ENCODE assay signal across 14 cellular contexts in genomic region chr4:175770555-175770954, GRCh38. TPM values are rescaled to one million over a fixed set of nuclear protein-coding genes. Genes with fewer than 3 reads are reported as not detected.
DNase-seq lines count a peak whose midpoint lies in the region; FAIRE-seq and TF ChIP-seq lines count a peak whose summit lies in the region.
"Had no signal": no experiment of that assay in that cellular context is flagged by ENCODE, and none has a peak within 500 bp of the region (broad histone marks: within the 10 kb centered on the region; RNA-seq: fewer than 3 reads in every experiment).

No MANE protein-coding gene starts in this region.

- H3K79me2 ChIP-seq in Loucy (ENCODE audit: insufficient read depth, low read length) (no peaks in the 10 kb centered on the region), osteoblast (ENCODE audit: insufficient read depth, low read length) (no peaks in the 10 kb centered on the region)

- H4K20me1 ChIP-seq in Loucy (ENCODE audit: insufficient read depth, low read length, poor library complexity, severe bottlenecking), result no peaks in the 10 kb centered on the region
- H4K20me1 ChIP-seq in osteoblast (ENCODE audit: insufficient read depth, low read length), result no peaks in the 10 kb centered on the region

- H3F3A ChIP-seq in Loucy (ENCODE audit: low read depth), result no peaks in the 10 kb centered on the region

- H3K4me1 ChIP-seq in Loucy (ENCODE audit: insufficient read depth, low read length, poor library complexity, severe bottlenecking) (peaks cover 4% of the 10 kb centered on the region), osteoblast (ENCODE audit: insufficient read depth, low read length) (no peaks in the 10 kb centered on the region)
- H3K4me1 ChIP-seq: foreskin keratinocyte had no signal

- H3K9me3 ChIP-seq in Loucy (ENCODE audit: insufficient read depth, low read depth, low read length), result no peaks in the 10 kb centered on the region
- no peaks in the 10 kb centered on the region for H3K9me3 ChIP-seq in osteoblast (ENCODE audit: low read depth, low read length)
- H3K9me3 ChIP-seq: ovary had no signal

- peak overlapping the region; percentile 75 for H3K9ac ChIP-seq in Loucy (ENCODE audit: low read depth, low read length, poor library complexity, severe bottlenecking)

- H3K9me2 ChIP-seq in Loucy (replicated peaks; ENCODE audit: low read depth, low read length), result no peaks in the 10 kb centered on the region

- H2AFZ ChIP-seq in Loucy (ENCODE audit: low read length) (peak overlapping the region; percentile 99), osteoblast (ENCODE audit: low read length) (no peak overlapping the region)

- no peak for FAIRE-seq in GM19239 (lab: Jason Lieb, UNC)

- H3K27me3 ChIP-seq in Loucy (ENCODE audit: insufficient read depth, low read length, poor library complexity, severe bottlenecking) (no peaks in the 10 kb centered on the region), osteoblast (ENCODE audit: insufficient read depth, low read length) (no peaks in the 10 kb centered on the region)
- H3K27me3 ChIP-seq: foreskin keratinocyte, ovary had no signal

- H3K27ac ChIP-seq in VCaP (peak overlapping the region; percentile 22; the same call in 1 of the 2 replicates), osteoblast (ENCODE audit: low read depth, low read length) (no peak overlapping the region)
- H3K27ac ChIP-seq: foreskin keratinocyte, ovary had no signal

- H3K4me3 ChIP-seq in Loucy (ENCODE audit: low read length, poor library complexity, severe bottlenecking) (peak overlapping the region; percentile 90), osteoblast (ENCODE audit: insufficient read depth, low read length) (peak overlapping the region; percentile 15)
- H3K4me3 ChIP-seq: ovary had no signal

- H3K4me2 ChIP-seq in Loucy (ENCODE audit: low read depth, low read length, poor library complexity, severe bottlenecking) (peak overlapping the region; percentile 82), osteoblast (ENCODE audit: insufficient read depth, low read length) (peak overlapping the region; percentile 42)

- H3K36me3 ChIP-seq in Loucy (ENCODE audit: insufficient read depth, low read length) (no peaks in the 10 kb centered on the region), osteoblast (ENCODE audit: insufficient read depth, low read length) (no peaks in the 10 kb centered on the region)
- H3K36me3 ChIP-seq: ovary had no signal

- DNase-seq in NCI-H2227 (lab: John Stamatoyannopoulos, UW; ENCODE audit: unreplicated experiment) (peak; percentile 46), NCI-H2227 treated with DMSO at 0.1 percent for 48 hours (lab: John Stamatoyannopoulos, UW) (no peak), osteoblast (ENCODE audit: insufficient read length, low spot score, missing footprints) (no peak), GM19239 (ENCODE audit: insufficient read length, low spot score) (no peak), SW 1271 (lab: John Stamatoyannopoulos, UW) (no peak), T1000 (lab: John Stamatoyannopoulos, UW) (no peak)
- DNase-seq: ACHN; activated CD4-positive, alpha-beta T cell treated with anti-CD3 and anti-CD28 coated beads for 4 hours; activated T-cell treated with anti-CD3 and anti-CD28 coated beads, Interleukin-2, amount 50 U/mL, for 4 hours; DMS153; foreskin keratinocyte; ovary had no signal

- TF ChIP-seq CTCF in Loucy (conservative IDR thresholded peaks at IDR 0.05; ENCODE audit: low read length), result no peak
- TF ChIP-seq CTCF in VCaP (conservative IDR thresholded peaks at IDR 0.05), result no peak
- TF ChIP-seq CTCF in osteoblast (IDR thresholded peaks at IDR 0.05; ENCODE audit: extremely low read depth, low read depth, low read length), result no peak

RNA-seq across cellular contexts. Expression of gene GPM6A, which starts 41.5 kb away (rescaled TPM):
- not detected in 2 replicates for total RNA-seq in osteoblast
- total RNA-seq: activated T-cell treated with anti-CD3 and anti-CD28 coated beads, Interleukin-2, amount 50 U/mL, for 4 hours; foreskin keratinocyte had no signal
